Comparison of ENCODE assay signal across 9 cellular contexts in the genomic region with DNA sequence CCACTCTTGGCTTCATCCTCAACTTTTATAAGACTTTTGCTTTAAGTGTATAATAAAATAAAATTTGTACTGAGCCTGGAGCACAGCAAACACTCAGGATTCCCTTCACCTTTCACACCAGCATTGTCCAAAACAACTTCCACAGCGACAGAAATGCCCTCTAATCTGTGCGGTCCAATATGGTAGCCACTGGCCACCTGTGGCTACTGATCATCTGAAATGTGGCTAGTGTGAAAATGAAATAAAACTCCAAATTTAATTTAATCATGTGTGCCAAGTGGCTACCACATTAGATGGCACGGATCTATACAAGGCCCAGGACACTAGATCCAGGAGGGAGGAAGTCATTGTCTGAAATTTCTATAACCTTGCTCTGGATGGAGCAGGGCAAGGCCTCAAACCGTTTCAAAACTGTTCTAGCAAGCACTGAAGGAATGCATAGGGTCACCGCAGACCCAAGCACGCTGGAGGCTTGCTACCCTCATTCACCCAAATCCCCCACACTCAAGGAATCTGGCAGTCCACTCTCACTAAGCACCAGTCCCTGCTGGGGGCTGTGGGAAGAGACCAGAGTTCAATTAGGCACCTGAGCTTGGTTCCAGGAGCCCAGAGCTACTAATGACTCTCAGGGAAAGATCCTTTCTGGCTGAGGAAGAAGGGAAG. TPM values are rescaled to one million over a fixed set of nuclear protein-coding genes. Genes with fewer than 3 reads are reported as not detected.
DNase-seq lines count a peak whose midpoint lies in the region; ATAC-seq, FAIRE-seq and TF ChIP-seq lines count a peak whose summit lies in the region.
"Had no signal": no experiment of that assay in that cellular context is flagged by ENCODE, and none has a peak within 500 bp of the region (broad histone marks: within the 10 kb centered on the region; RNA-seq: fewer than 3 reads in every experiment).

No MANE protein-coding gene starts in this region.

- peaks cover 5 to 30% (median 24%) of the 10 kb centered on the region in 4 donors for H3K36me3 ChIP-seq in liver (ENCODE audit: control insufficient read depth in 4 of 4, insufficient read depth in 3 of 4, low read depth in 1 of 4, low read length in 3 of 4)
- no peaks in the 10 kb centered on the region for H3K36me3 ChIP-seq in HepG2 (replicated peaks in 1 of 2; ENCODE audit: control insufficient read depth in 1 of 2, insufficient read depth in 2 of 2, low read length in 2 of 2)
- H3K36me3 ChIP-seq in ascending aorta: peaks cover 24 to 40% of the 10 kb centered on the region in 2 donors

- BruUV-seq in HepG2 (replicated peaks; lab: Mats Ljungman, UMichigan): no TSS peak

- no peak for FAIRE-seq in HepG2 (lab: Jason Lieb, UNC)

- H4K20me1 ChIP-seq in HepG2 (ENCODE audit: insufficient read depth, low read length): no peaks in the 10 kb centered on the region

- H3K27me3 ChIP-seq in liver (ENCODE audit: control insufficient read depth in 4 of 4, insufficient read depth in 4 of 4, low read length in 3 of 4): no peaks in the 10 kb centered on the region
- no peaks in the 10 kb centered on the region for H3K27me3 ChIP-seq in HepG2 (ENCODE audit: control insufficient read depth in 1 of 2, insufficient read depth in 2 of 2, low read length in 2 of 2)
- H3K27me3 ChIP-seq in ascending aorta: no peaks in the 10 kb centered on the region

- H3K4me1 Mint-ChIP-seq in memory B cell: peaks cover 37% of the 10 kb centered on the region

- peak overlapping the region in 2 of 3 donors; percentile 47 to 83 for H3K4me3 ChIP-seq in liver (ENCODE audit: low read depth in 1 of 3, low read length in 3 of 3)
- no peak overlapping the region for H3K4me3 ChIP-seq in HepG2 (replicated peaks in 1 of 3; ENCODE audit: insufficient read depth in 1 of 3, low read depth in 2 of 3, low read length in 3 of 3)
- no peak overlapping the region for H3K4me3 ChIP-seq in ascending aorta

- peaks cover 24% of the 10 kb centered on the region for H3K36me3 Mint-ChIP-seq in memory B cell

- no peak overlapping the region for H2AFZ ChIP-seq in HepG2 (ENCODE audit: low read length)

- TF ChIP-seq CTCF in liver (IDR thresholded peaks at IDR 0.05; ENCODE audit: low read depth, low read length, missing input control) (no peak), HepG2 (CRISPR knock-in tag; IDR thresholded peaks at IDR 0.05) (no peak), ascending aorta (IDR thresholded peaks at IDR 0.05) (no peak)

- no peaks in the 10 kb centered on the region for H3K9me3 ChIP-seq in liver (ENCODE audit: control insufficient read depth in 4 of 4, low read length in 3 of 4)
- H3K9me3 ChIP-seq in HepG2 (ENCODE audit: low read length): no peaks in the 10 kb centered on the region
- no peaks in the 10 kb centered on the region for H3K9me3 ChIP-seq in ascending aorta

- H3K4me3 Mint-ChIP-seq in memory B cell: peak overlapping the region; percentile 95

- TF ChIP-seq POLR2A in HepG2 (IDR thresholded peaks at IDR 0.05; ENCODE audit: insufficient read depth in 1 of 2, low read depth in 2 of 2, low read length in 2 of 2): no peak

- H3K27ac Mint-ChIP-seq in memory B cell: peak overlapping the region; percentile 98

- no peak for TF ChIP-seq RAD21 in liver (IDR thresholded peaks at IDR 0.05)
- TF ChIP-seq RAD21 in HepG2 (CRISPR knock-in tag; IDR thresholded peaks at IDR 0.05): no peak

- WGBS in liver: 79% methylated on average over 6 of the region's 6 CpGs
- 55% methylated on average over 6 of the region's 6 CpGs for WGBS in HepG2 (ENCODE audit: low lambda C conversion rate)

- in situ Hi-C loops in HepG2 (cut with HindIII; ENCODE audit: extremely low pct_ligation_motif_present, low pct_unique_long_range_greater_than_20kb): no loop called here

- ATAC-seq in HepG2: no peak
- ATAC-seq in memory B cell (ENCODE audit: low read depth): no peak
- no peak for ATAC-seq in GM19328 (IDR thresholded peaks at IDR 0.05; ENCODE audit: unreplicated experiment)
- ATAC-seq in GM18868 (IDR thresholded peaks at IDR 0.05; ENCODE audit: unreplicated experiment): no peak
- ATAC-seq in HG02798 (IDR thresholded peaks at IDR 0.05; ENCODE audit: poor library complexity, unreplicated experiment): no peak

- no peak overlapping the region for H3K4me2 ChIP-seq in HepG2 (ENCODE audit: low read depth, low read length)

- DNase-seq in HepG2 (ENCODE audit: low spot score) (no peak), ascending aorta (ENCODE audit: low spot score in 2 of 2) (no peak), memory B cell (ENCODE audit: low spot score in 2 of 2) (no peak), NCI-H2107 (lab: John Stamatoyannopoulos, UW) (no peak)
- DNase-seq: NCI-H187 treated with DMSO at 0.1 percent for 48 hours had no signal

- peak overlapping the region in 1 of 2 donors; percentile 7 for H3K27ac ChIP-seq in liver (ENCODE audit: low read depth in 1 of 2, low read length in 2 of 2)
- no peak overlapping the region for H3K27ac ChIP-seq in HepG2 (ENCODE audit: extremely low read length, insufficient read depth, low read length)
- H3K27ac ChIP-seq in ascending aorta: peak overlapping the region; percentile 89 to 90

- intact Hi-C loops in HepG2 (cut with micrococcal nuclease; ENCODE audit: unreplicated experiment) (no loop called here), ascending aorta (cut with DNase I) (loop anchor here (5.0 kb wide), 2 partner anchors 138 to 403 kb away; partner anchors contain the start of genes H2AZ2 and TMED4)

- no peaks in the 10 kb centered on the region for H3K79me2 ChIP-seq in HepG2 (ENCODE audit: insufficient read depth, low read length)

- no peaks in the 10 kb centered on the region for H3K27me3 Mint-ChIP-seq in memory B cell

- no peaks in the 10 kb centered on the region for H3K9me3 Mint-ChIP-seq in memory B cell

- POLR2A ChIA-PET in HepG2 (lab: Yijun Ruan, JAX): no interaction called here

- H3K9ac ChIP-seq in liver (ENCODE audit: low read depth in 1 of 2, low read length in 2 of 2) (peak overlapping the region in 1 of 2 donors; percentile 65), HepG2 (ENCODE audit: insufficient read depth, low read depth, low read length) (no peak overlapping the region)

- CTCF ChIA-PET in HepG2 (lab: Yijun Ruan, JAX; ENCODE audit: low intra/inter-chr PET ratio, low total read pairs): no interaction called here

- no peak for TF ChIP-seq EP300 in HepG2 (IDR thresholded peaks at IDR 0.05; ENCODE audit: low read depth in 2 of 2, low read length in 2 of 2)
- TF ChIP-seq EP300 in HepG2 (CRISPR knock-in tag; IDR thresholded peaks at IDR 0.05; ENCODE audit: borderline replicate concordance): no peak

- H3K4me1 ChIP-seq in liver (ENCODE audit: control insufficient read depth in 4 of 4, insufficient read depth in 4 of 4, low read length in 3 of 4) (peaks cover 0 to 7% (median 2%) of the 10 kb centered on the region in 4 donors), HepG2 (ENCODE audit: insufficient read depth, low read length) (peaks cover 14% of the 10 kb centered on the region), ascending aorta (peaks cover 5 to 12% of the 10 kb centered on the region in 2 donors)

RNA-seq across cellular contexts. Expression of gene MYO1G, which starts 6.3 kb away (rescaled TPM):
- 1 to 10 TPM; 3.1 to 3.9 TPM for total RNA-seq in liver
- polyA plus RNA-seq in liver: 1 to 10 TPM in 1 of 2 donors, under 1 TPM in 1; 0.56 to 1.1 TPM
- 0.28 and 0.29 TPM in 2 replicates for total RNA-seq in HepG2 (2016; rRNA removed; fragmentation: Illumina TruSeq; extraction: Trizol)
- 0.09 TPM in 1 of 2 replicates, not detected in the other for total RNA-seq in HepG2 (2016; cell fraction: cytosol; rRNA removed; fragmentation: Illumina TruSeq; extraction: Trizol; ENCODE audit: low read depth)
- 0.12 and 0.22 TPM in 2 replicates for total RNA-seq in HepG2 (2016; cell fraction: insoluble cytoplasmic fraction; rRNA removed; fragmentation: Illumina TruSeq; extraction: Trizol)
- total RNA-seq in HepG2 (2016; cell fraction: membrane; rRNA removed; fragmentation: Illumina TruSeq; extraction: Trizol): not detected in 2 replicates
- total RNA-seq in HepG2 (2016; cell fraction: nucleus; rRNA removed; fragmentation: Illumina TruSeq; extraction: Trizol): 0.28 TPM in 1 of 2 replicates, not detected in the other
- polyA plus RNA-seq in HepG2 (2011; rRNA removed): 1.1 and 2.4 TPM in 2 replicates
- 0.71 and 1.2 TPM in 2 replicates for polyA plus RNA-seq in HepG2 (2011; cell fraction: cytosol; rRNA removed)
- 3.8 and 5.7 TPM in 2 replicates for polyA plus RNA-seq in HepG2 (2011; cell fraction: nucleus; rRNA removed)
- 0.44 and 1.2 TPM in 2 replicates for polyA plus RNA-seq in HepG2 (2012)
- polyA plus RNA-seq in HepG2 (2016; cell fraction: cytosol; fragmentation: Illumina TruSeq; extraction: Trizol; ENCODE audit: low read depth): not detected in 2 replicates
- 0.15 and 0.21 TPM in 2 replicates for polyA plus RNA-seq in HepG2 (2016; cell fraction: insoluble cytoplasmic fraction; fragmentation: Illumina TruSeq; extraction: Trizol; ENCODE audit: low read depth)
- 0.08 TPM in 1 of 2 replicates, not detected in the other for polyA plus RNA-seq in HepG2 (2016; cell fraction: membrane; fragmentation: Illumina TruSeq; extraction: Trizol; ENCODE audit: low read depth)
- 0.31 and 0.44 TPM in 2 replicates for polyA plus RNA-seq in HepG2 (2016; cell fraction: nucleus; fragmentation: Illumina TruSeq; extraction: Trizol; ENCODE audit: insufficient read depth, low read depth)
- 1.7 and 89.4 TPM in 2 replicates for polyA minus RNA-seq in HepG2 (2011; rRNA and poly(A)+ RNA removed; ENCODE audit: low replicate concordance)
- polyA minus RNA-seq in HepG2 (2011; cell fraction: cytosol; rRNA and poly(A)+ RNA removed): 0.70 and 1.2 TPM in 2 replicates
- polyA minus RNA-seq in HepG2 (2011; cell fraction: nucleus; rRNA and poly(A)+ RNA removed): 1.4 and 2.6 TPM in 2 replicates
- total RNA-seq in ascending aorta: 5.9 TPM

RNA-seq across cellular contexts. Expression of gene CCM2, which starts 14.8 kb away (rescaled TPM):
- total RNA-seq in liver: 10 to 100 TPM; 26.3 to 48.4 TPM
- 10 to 100 TPM; 46.6 to 65.0 TPM for polyA plus RNA-seq in liver
- total RNA-seq in HepG2 (2016; rRNA removed; fragmentation: Illumina TruSeq; extraction: Trizol): 14.2 and 15.8 TPM in 2 replicates
- total RNA-seq in HepG2 (2016; cell fraction: cytosol; rRNA removed; fragmentation: Illumina TruSeq; extraction: Trizol; ENCODE audit: low read depth): 18.2 and 19.1 TPM in 2 replicates
- total RNA-seq in HepG2 (2016; cell fraction: insoluble cytoplasmic fraction; rRNA removed; fragmentation: Illumina TruSeq; extraction: Trizol): 12.5 and 16.6 TPM in 2 replicates
- 37.4 and 37.5 TPM in 2 replicates for total RNA-seq in HepG2 (2016; cell fraction: membrane; rRNA removed; fragmentation: Illumina TruSeq; extraction: Trizol)
- total RNA-seq in HepG2 (2016; cell fraction: nucleus; rRNA removed; fragmentation: Illumina TruSeq; extraction: Trizol): 9.5 and 10.1 TPM in 2 replicates
- polyA plus RNA-seq in HepG2 (2011; rRNA removed): 13.7 and 20.8 TPM in 2 replicates
- 13.4 and 18.8 TPM in 2 replicates for polyA plus RNA-seq in HepG2 (2011; cell fraction: cytosol; rRNA removed)
- 21.0 and 23.0 TPM in 2 replicates for polyA plus RNA-seq in HepG2 (2011; cell fraction: nucleus; rRNA removed)
- polyA plus RNA-seq in HepG2 (2012): 10.2 and 13.2 TPM in 2 replicates
- polyA plus RNA-seq in HepG2 (2016; cell fraction: cytosol; fragmentation: Illumina TruSeq; extraction: Trizol; ENCODE audit: low read depth): 25.8 and 27.8 TPM in 2 replicates
- polyA plus RNA-seq in HepG2 (2016; cell fraction: insoluble cytoplasmic fraction; fragmentation: Illumina TruSeq; extraction: Trizol; ENCODE audit: low read depth): 14.5 and 18.7 TPM in 2 replicates
- 34.2 and 39.7 TPM in 2 replicates for polyA plus RNA-seq in HepG2 (2016; cell fraction: membrane; fragmentation: Illumina TruSeq; extraction: Trizol; ENCODE audit: low read depth)
- 20.6 and 22.6 TPM in 2 replicates for polyA plus RNA-seq in HepG2 (2016; cell fraction: nucleus; fragmentation: Illumina TruSeq; extraction: Trizol; ENCODE audit: insufficient read depth, low read depth)
- 18.9 and 30.7 TPM in 2 replicates for polyA minus RNA-seq in HepG2 (2011; rRNA and poly(A)+ RNA removed; ENCODE audit: low replicate concordance)
- 8.0 and 10.6 TPM in 2 replicates for polyA minus RNA-seq in HepG2 (2011; cell fraction: cytosol; rRNA and poly(A)+ RNA removed)
- 3.9 and 8.0 TPM in 2 replicates for polyA minus RNA-seq in HepG2 (2011; cell fraction: nucleus; rRNA and poly(A)+ RNA removed)
- 61.5 TPM for total RNA-seq in ascending aorta

Comparison
In these comparisons a context has a peak if more than half of its experiments do, and no peak if none do; other contexts are left out.
1. H3K4me3 ChIP-seq: peak in liver (2 of 3); none in HepG2 (0 of 3) and ascending aorta (0 of 2).